ENCODE assay signal across 20 cellular contexts in the genomic region with DNA sequence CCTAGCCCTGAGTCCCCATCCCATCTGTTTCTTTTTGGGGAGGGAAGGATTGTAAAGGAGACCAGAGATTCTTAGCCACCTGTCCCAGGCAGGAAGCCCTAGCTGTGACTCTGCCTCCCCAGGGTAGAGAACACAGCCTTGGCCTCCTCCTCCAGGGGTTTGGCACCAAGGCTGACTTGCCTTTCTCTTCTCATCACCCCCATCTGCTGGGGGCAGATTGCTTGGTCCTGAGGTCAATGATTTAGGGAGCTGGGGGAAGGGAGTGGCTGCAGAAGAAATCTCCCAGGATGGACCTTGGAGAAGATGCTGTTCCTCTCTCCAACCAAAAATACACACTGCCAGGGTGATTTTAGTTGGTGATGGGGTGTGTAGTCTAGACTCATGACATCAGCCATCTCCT. TPM values are rescaled to one million over a fixed set of nuclear protein-coding genes. Genes with fewer than 3 reads are reported as not detected.
"Had no signal": no experiment of that assay in that cellular context is flagged by ENCODE, and none has a peak within 500 bp of the region (broad histone marks: within the 10 kb centered on the region; RNA-seq: fewer than 3 reads in every experiment).

No MANE protein-coding gene starts in this region.

- H3K27ac Mint-ChIP-seq: mesothelial cell of epicardium, natural killer cell had no signal

- H3K27ac ChIP-seq: coronary artery, heart right ventricle, ovary, stomach, thoracic aorta had no signal

- H3K36me3 ChIP-seq: heart right ventricle, ovary, stomach, thoracic aorta, transverse colon had no signal

- H3K9me3 ChIP-seq: heart right ventricle, ovary, stomach, thoracic aorta, transverse colon had no signal

- H3K4me3 Mint-ChIP-seq: mesothelial cell of epicardium, natural killer cell had no signal

- H3K27me3 ChIP-seq: ovary had no signal

- ATAC-seq: heart right ventricle, left lobe of liver, natural killer cell, right cardiac atrium had no signal

- FAIRE-seq: small intestine had no signal

- DNase-seq: effector CD4-positive, alpha-beta T cell; foreskin melanocyte; heart right ventricle; natural killer cell; ovary; right cardiac atrium; stimulated activated CD4-positive, alpha-beta T cell treated with anti-CD3 and anti-CD28 coated beads, Interleukin-12 subunit alpha, Interleukin-12 subunit beta, amount 100 ng/mL, for 4 hours; stimulated activated naive CD4-positive, alpha-beta T cell; stomach; substantia nigra; transverse colon had no signal

- H3K9me3 Mint-ChIP-seq: mesothelial cell of epicardium, natural killer cell, neural crest cell had no signal

- H3K4me3 ChIP-seq: coronary artery, heart right ventricle, ovary, stomach, thoracic aorta, transverse colon had no signal

- H3K36me3 Mint-ChIP-seq: mesothelial cell of epicardium, natural killer cell had no signal

RNA-seq across cellular contexts. Expression of a gene that starts 2.6 kb away (rescaled TPM):
- total RNA-seq: glomerular endothelial cell, heart right ventricle, left lobe of liver, mesothelial cell of epicardium, natural killer cell, ovary, posterior vena cava, right cardiac atrium, thoracic aorta, urinary bladder had no signal
- polyA plus RNA-seq: heart right ventricle, ovary, right cardiac atrium, urinary bladder had no signal
